In genomic region chr20:297925-298754, GRCh38 we compare ENCODE assay signal across 8 cellular contexts. TPM values are rescaled to one million over a fixed set of nuclear protein-coding genes. Genes with fewer than 3 reads are reported as not detected.
DNase-seq lines count a peak whose midpoint lies in the region; TF ChIP-seq lines count a peak whose summit lies in the region.

No MANE protein-coding gene starts in this region.

- no peak overlapping the region for H2AFZ ChIP-seq in H9 (ENCODE audit: low read length)

- peaks cover 0 to 4% of the 10 kb centered on the region in 2 experiments; a peak in 3 of 5 replicates for H3K9me3 Mint-ChIP-seq in H9

- peaks cover 24% of the 10 kb centered on the region for H3K23me2 ChIP-seq in H9 (ENCODE audit: insufficient read length, low read depth, low read length, poor library complexity, severe bottlenecking)

- H3T11ph ChIP-seq in H9 (ENCODE audit: low read length): no peak overlapping the region

- H2BK20ac ChIP-seq in H9 (ENCODE audit: low read depth, low read length, poor library complexity, severe bottlenecking): no peak overlapping the region

- no peak overlapping the region for H2BK120ac ChIP-seq in H9 (ENCODE audit: low read depth, low read length, poor library complexity, severe bottlenecking)

- no peak overlapping the region for H3K56ac ChIP-seq in H9 (ENCODE audit: insufficient read length, low read depth, low read length)

- H3K27me3 ChIP-seq in GM06990 (replicated peaks; ENCODE audit: control insufficient read depth, insufficient read depth, low read length): no peaks in the 10 kb centered on the region
- no peaks in the 10 kb centered on the region; the same call in 1 of the 2 replicates for H3K27me3 ChIP-seq in H9 (ENCODE audit: insufficient read depth, low read length)

- TF ChIP-seq CTCF in GM06990 (IDR thresholded peaks at IDR 0.05; ENCODE audit: insufficient read depth, low read length, poor library complexity, severe bottlenecking) (no peak), H9 (conservative IDR thresholded peaks at IDR 0.05) (no peak)

- peak overlapping the region; percentile 28 for H3K18ac ChIP-seq in H9 (ENCODE audit: insufficient read length, low read depth, low read length)

- H3K27ac ChIP-seq in H9 (ENCODE audit: insufficient read length, low read depth, low read length): peak overlapping the region; percentile 17

- no peak overlapping the region for H4K91ac ChIP-seq in H9 (ENCODE audit: insufficient read length, low read depth, low read length)

- H3K79me1 ChIP-seq in H9 (ENCODE audit: insufficient read depth, low read depth, low read length, poor library complexity, severe bottlenecking): no peaks in the 10 kb centered on the region

- peaks cover 10% of the 10 kb centered on the region; the same call in 1 of the 2 replicates for H3K4me1 ChIP-seq in H9 (ENCODE audit: insufficient read depth, low read length)

- peak overlapping the region; percentile 96 for H3K9ac ChIP-seq in H9 (ENCODE audit: extremely low read depth, insufficient read length, low read length)

- peak overlapping the region; percentile 95 for H3K4me3 ChIP-seq in GM06990 (replicated peaks; ENCODE audit: low read depth, low read length)

- H3K14ac ChIP-seq in H9 (ENCODE audit: insufficient read depth, low read length): peak overlapping the region; percentile 80

- H3K4ac ChIP-seq in H9 (ENCODE audit: low read depth, low read length): no peak overlapping the region

- H3K27ac Mint-ChIP-seq in H9: peak overlapping the region; percentile 93 to 97 (median 94)

- H2BK12ac ChIP-seq in H9 (ENCODE audit: insufficient read length, low read depth, low read length): no peak overlapping the region

- no peak overlapping the region for H2BK15ac ChIP-seq in H9 (ENCODE audit: low read depth, low read length)

- peaks cover 3% of the 10 kb centered on the region for H3K36me3 ChIP-seq in GM06990 (ENCODE audit: control insufficient read depth, insufficient read depth, low read length)

- peak; percentile 66 for DNase-seq in GM06990 (ENCODE audit: extremely low read depth, insufficient read length)
- no peak for DNase-seq in H9
- peak; percentile 86 for DNase-seq in M059J (ENCODE audit: low read depth)
- DNase-seq in SW480 (ENCODE audit: low spot score): peak; percentile 88
- DNase-seq in astrocyte of the hippocampus (ENCODE audit: low read depth, low spot score): peak; percentile 78
- peak in 45 of 51 donors; percentile 5 to 74 (median 43) for DNase-seq in hypothalamus (lab: John Stamatoyannopoulos, UW)
- DNase-seq in retina: peak; percentile 81
- DNase-seq in GF-D8 (lab: John Stamatoyannopoulos, UW): no peak

- no peak overlapping the region for H2AK5ac ChIP-seq in H9 (ENCODE audit: insufficient read length, low read length)

- peaks cover 17% of the 10 kb centered on the region; the same call in 1 of the 2 replicates for H3K79me2 ChIP-seq in H9 (ENCODE audit: insufficient read depth, low read length)

- no peak overlapping the region for H4K8ac ChIP-seq in H9 (replicated peaks; ENCODE audit: insufficient read length, low read depth, low read length)

- no peak overlapping the region for H2BK5ac ChIP-seq in H9 (ENCODE audit: insufficient read length, low read length)

- H4K20me1 ChIP-seq in H9 (ENCODE audit: control insufficient read depth, insufficient read depth, insufficient read length): no peaks in the 10 kb centered on the region

- no peak overlapping the region for H4K5ac ChIP-seq in H9 (ENCODE audit: insufficient read length, low read depth, low read length)

- WGBS in H9 (ENCODE audit: extremely low coverage, insufficient read length, low lambda C conversion rate): no CpG with 5 or more reads among the region's 74 CpGs

- peak overlapping the region; percentile 95 to 99 for H3K4me3 Mint-ChIP-seq in H9

- H3K23ac ChIP-seq in H9 (ENCODE audit: insufficient read length, low read depth, low read length): peak overlapping the region; percentile 8

- peaks cover 49 to 52% of the 10 kb centered on the region in 2 experiments for H3K4me1 Mint-ChIP-seq in H9

- H3K9me3 ChIP-seq in H9 (ENCODE audit: control insufficient read depth, low read depth, low read length): no peaks in the 10 kb centered on the region

- H3K27me3 Mint-ChIP-seq in H9 (ENCODE audit: low read depth): peaks cover 30% of the 10 kb centered on the region

- peaks cover 8 to 17% (median 13%) of the 10 kb centered on the region in 3 experiments for H3K36me3 Mint-ChIP-seq in H9 (ENCODE audit: insufficient read depth in 1 of 3, low read depth in 3 of 3)

- peak overlapping the region; percentile 96 for H3K4me2 ChIP-seq in H9 (ENCODE audit: insufficient read depth, insufficient read length, low read length)

RNA-seq across cellular contexts. Expression of gene ZCCHC3, which starts 0.8 kb away (rescaled TPM):
- 41.3 and 43.3 TPM in 2 replicates for total RNA-seq in H9 (2021)
- 12.7 and 16.9 TPM in 2 replicates for total RNA-seq in M059J (2014; rRNA removed; shearing (Covaris generic))

RNA-seq across cellular contexts. Expression of gene C20orf96, which starts 7.6 kb away (rescaled TPM):
- 13.8 and 14.5 TPM in 2 replicates for total RNA-seq in H9 (2021)
- total RNA-seq in M059J (2014; rRNA removed; shearing (Covaris generic)): 0.91 and 2.2 TPM in 2 replicates

RNA-seq across cellular contexts. Expression of gene SOX12, which starts 27.2 kb away (rescaled TPM):
- 54.4 and 55.1 TPM in 2 replicates for total RNA-seq in H9 (2021)
- total RNA-seq in M059J (2014; rRNA removed; shearing (Covaris generic)): 5.1 and 16.5 TPM in 2 replicates

RNA-seq across cellular contexts. Expression of gene DEFB132, which starts 40.6 kb away (rescaled TPM):
- not detected in 2 replicates for total RNA-seq in H9 (2021)
- 0.05 TPM in 1 of 2 replicates, not detected in the other for total RNA-seq in M059J (2014; rRNA removed; shearing (Covaris generic))

RNA-seq across cellular contexts. Expression of gene NRSN2, which starts 48.8 kb away (rescaled TPM):
- 18.9 and 22.7 TPM in 2 replicates for total RNA-seq in H9 (2021)
- total RNA-seq in M059J (2014; rRNA removed; shearing (Covaris generic)): 102 and 149 TPM in 2 replicates

Comparison
In these comparisons a context has a peak if more than half of its experiments do, and no peak if none do; other contexts are left out.
1. DNase-seq: peak in GM06990 (single experiment), M059J (single experiment), SW480 (single experiment), astrocyte of the hippocampus (single experiment), hypothalamus (45 of 51) and retina (single experiment); none in H9 (single experiment) and GF-D8 (single experiment).